ENCODE assay signal across 8 cellular contexts in the genomic region with DNA sequence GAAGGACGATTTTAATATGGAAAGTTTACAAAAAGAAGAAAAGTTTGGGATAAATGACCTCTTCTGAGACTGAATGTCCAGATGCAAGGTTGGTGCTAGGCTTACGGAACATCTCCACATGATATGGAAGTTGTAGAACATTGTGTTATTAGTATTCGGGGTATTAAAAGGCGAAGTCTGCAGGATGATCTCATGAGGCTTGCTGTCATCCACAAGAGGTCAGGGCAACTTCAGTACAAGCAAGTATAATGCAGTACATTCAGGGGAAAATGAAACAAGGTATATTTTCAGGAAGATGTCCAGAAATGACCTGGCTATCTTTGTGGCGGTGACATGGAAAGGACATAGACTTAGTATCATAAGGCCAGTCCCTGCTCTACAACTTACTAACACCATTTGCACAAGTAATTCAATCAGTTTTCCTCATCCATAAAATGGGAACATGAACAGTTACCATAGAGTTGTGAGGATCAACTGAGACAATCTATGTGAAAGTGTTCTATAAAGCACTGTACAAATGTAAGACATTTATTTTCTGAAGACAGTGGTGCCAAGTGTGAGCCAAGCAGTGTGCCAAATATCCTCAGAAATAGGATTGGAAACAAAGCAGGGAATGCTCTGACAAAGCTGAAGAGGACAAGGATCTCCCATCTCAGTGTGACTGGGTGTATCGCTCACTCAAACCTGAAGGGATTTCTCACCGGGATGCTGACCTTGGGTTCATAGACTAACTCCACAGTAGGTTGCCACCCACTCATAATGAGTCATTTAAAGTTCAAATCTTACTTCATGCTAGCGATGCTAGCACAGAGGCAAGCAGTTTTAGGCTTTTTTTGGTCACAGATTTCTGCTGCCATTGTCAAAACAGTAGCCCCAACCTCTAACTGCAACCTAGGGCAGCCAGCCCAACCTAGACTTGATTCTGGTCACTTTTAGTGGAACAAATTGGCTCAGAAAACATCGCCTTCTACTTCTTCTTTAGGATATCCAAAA.
A peak's percentile ranks its signal among the peaks of the same experiment; 100 is the strongest.
DNase-seq lines count a peak whose midpoint lies in the region; FAIRE-seq and TF ChIP-seq lines count a peak whose summit lies in the region.

No MANE protein-coding gene starts in this region.

- no peaks in the 10 kb centered on the region for H3K36me3 ChIP-seq in HUES48 (ENCODE audit: control insufficient read depth, insufficient read depth, low read length)

- TF ChIP-seq CTCF in D721Med (IDR thresholded peaks at IDR 0.05; ENCODE audit: insufficient read depth, missing control alignments) = no peak

- FAIRE-seq in D721Med (lab: Jason Lieb, UNC) = no peak
- no peak for FAIRE-seq in frontal cortex (lab: Jason Lieb, UNC)

- peak overlapping the region; percentile 49 for H3K27ac ChIP-seq in HUES48 (ENCODE audit: low read depth, low read length)
- peak overlapping the region; percentile 43 for H3K27ac ChIP-seq in cingulate gyrus (ENCODE audit: low read depth, low read length)

- H3K4me1 ChIP-seq in HUES48 (ENCODE audit: control insufficient read depth, insufficient read depth, low read length) = peaks cover 50% of the 10 kb centered on the region

- H3K27me3 ChIP-seq in HUES48 (ENCODE audit: control insufficient read depth, insufficient read depth, low read length) = no peaks in the 10 kb centered on the region

- H3K9me3 ChIP-seq in HUES48 (ENCODE audit: control insufficient read depth, insufficient read depth, low read length) = no peaks in the 10 kb centered on the region

- H3K9ac ChIP-seq in HUES48 (ENCODE audit: low read depth, low read length) = no peak overlapping the region; the same call in 1 of the 2 replicates

- peak; percentile 2 to 30 (median 8) for DNase-seq in stimulated activated CD4-positive, alpha-beta T cell treated with anti-CD3 and anti-CD28 coated beads, Interleukin-12 subunit alpha, Interleukin-12 subunit beta, amount 100 ng/mL, for 48 hours (ENCODE audit: low read depth in 2 of 3, low spot score in 1 of 3)
- no peak for DNase-seq in stimulated activated CD4-positive, alpha-beta T cell treated with anti-CD3 and anti-CD28 coated beads, Interleukin-4, amount 100 ng/mL, for 1 hour
- DNase-seq in renal cortical epithelial cell (ENCODE audit: low read depth) (peak; percentile 89), ureter (ENCODE audit: low spot score) (no peak), D721Med (ENCODE audit: insufficient read length, low spot score) (no peak), frontal cortex (ENCODE audit: low spot score in 2 of 2) (no peak)

- H3K4me3 ChIP-seq in HUES48 (ENCODE audit: low read depth, low read length) = no peak overlapping the region; the same call in 1 of the 2 replicates

Comparison
In these comparisons a context has a peak if more than half of its experiments do, and no peak if none do; other contexts are left out.
1. DNase-seq: peak in stimulated activated CD4-positive, alpha-beta T cell treated with anti-CD3 and anti-CD28 coated beads, Interleukin-12 subunit alpha, Interleukin-12 subunit beta, amount 100 ng/mL, for 48 hours (3 of 3) and renal cortical epithelial cell (single experiment); none in stimulated activated CD4-positive, alpha-beta T cell treated with anti-CD3 and anti-CD28 coated beads, Interleukin-4, amount 100 ng/mL, for 1 hour (single experiment), ureter (single experiment), D721Med (single experiment) and frontal cortex (0 of 2).